17 cellular contexts compared by ENCODE assay signal in the genomic region with DNA sequence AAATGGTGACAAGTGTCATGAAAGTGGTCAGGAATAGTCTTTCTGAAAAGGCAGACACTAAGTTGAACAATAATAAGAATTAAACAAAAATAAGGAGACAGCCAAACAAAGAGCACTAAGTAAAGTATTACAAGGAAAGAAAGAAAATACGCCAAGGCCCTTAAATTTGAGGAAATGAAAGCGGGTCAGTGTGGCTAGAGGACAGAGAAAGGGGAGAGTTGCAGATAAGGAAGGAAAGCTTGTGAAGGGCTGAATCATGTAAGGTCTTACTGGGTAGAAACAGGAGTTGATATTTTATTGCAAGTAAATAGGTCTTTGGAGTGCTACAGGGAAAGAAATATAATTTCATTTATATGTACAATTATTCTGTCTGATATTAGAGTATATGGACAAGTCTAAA.
DNase-seq lines count a peak whose midpoint lies in the region; ATAC-seq and TF ChIP-seq lines count a peak whose summit lies in the region.
"Had no signal": no experiment of that assay in that cellular context is flagged by ENCODE, and none has a peak within 500 bp of the region (broad histone marks: within the 10 kb centered on the region; RNA-seq: fewer than 3 reads in every experiment).

No MANE protein-coding gene starts in this region.

- no peaks in the 10 kb centered on the region for H4K20me1 ChIP-seq in BLaER1 treated with 17β-estradiol and CSF1 and Interleukin-3, amounts not matched to agents 10 nM and 100 nM
- no peaks in the 10 kb centered on the region for H4K20me1 ChIP-seq in KMS-11 (ENCODE audit: insufficient read depth)

- peaks cover 9 to 11% of the 10 kb centered on the region in 2 donors for H3K9me3 Mint-ChIP-seq in activated naive CD4-positive, alpha-beta T cell treated with anti-CD3 and anti-CD28 coated beads, Interleukin-2, amount 50 U/mL, for 72 hours

- H2AFZ ChIP-seq in KMS-11 (ENCODE audit: low read depth) = no peak overlapping the region

- H3K4me1 ChIP-seq in BLaER1 treated with 17β-estradiol and CSF1 and Interleukin-3, amounts not matched to agents 10 nM and 100 nM = peaks cover 43 to 74% (median 65%) of the 10 kb centered on the region in 10 experiments
- peaks cover 27% of the 10 kb centered on the region for H3K4me1 ChIP-seq in KMS-11 (ENCODE audit: low read depth, poor library complexity, severe bottlenecking)
- H3K4me1 ChIP-seq: HAP-1 had no signal

- ATAC-seq in activated naive CD4-positive, alpha-beta T cell treated with anti-CD3 and anti-CD28 coated beads, Interleukin-2, amount 50 U/mL, for 72 hours = no peak
- ATAC-seq in HG02840 (IDR thresholded peaks at IDR 0.05; ENCODE audit: low FRiP score, unreplicated experiment) (no peak), HG03175 (IDR thresholded peaks at IDR 0.05; ENCODE audit: unreplicated experiment) (no peak)

- no peaks in the 10 kb centered on the region for H3K79me2 ChIP-seq in KMS-11 (ENCODE audit: insufficient read depth, low read depth)

- TF ChIP-seq CTCF in KMS-11 (conservative IDR thresholded peaks at IDR 0.05; ENCODE audit: low read depth, low read length) = no peak

- H3K9ac ChIP-seq in BLaER1 treated with 17β-estradiol and CSF1 and Interleukin-3, amounts not matched to agents 10 nM and 100 nM = peak overlapping the region in 10 of 11 experiments; percentile 45 to 76 (median 66); a peak in 18 of 22 replicates
- no peak overlapping the region for H3K9ac ChIP-seq in KMS-11

- H3K36me3 Mint-ChIP-seq in activated naive CD4-positive, alpha-beta T cell treated with anti-CD3 and anti-CD28 coated beads, Interleukin-2, amount 50 U/mL, for 72 hours = no peaks in the 10 kb centered on the region
- H3K36me3 Mint-ChIP-seq: CD4-positive, alpha-beta memory T cell had no signal

- no peaks in the 10 kb centered on the region for H3K27me3 ChIP-seq in BLaER1 treated with 17β-estradiol and CSF1 and Interleukin-3, amounts not matched to agents 10 nM and 100 nM
- H3K27me3 ChIP-seq in KMS-11 (ENCODE audit: insufficient read depth, low read depth) = no peaks in the 10 kb centered on the region

- H3K27ac Mint-ChIP-seq in activated naive CD4-positive, alpha-beta T cell treated with anti-CD3 and anti-CD28 coated beads, Interleukin-2, amount 50 U/mL, for 72 hours = no peak overlapping the region
- H3K27ac Mint-ChIP-seq: CD4-positive, alpha-beta memory T cell had no signal

- peaks cover 6 to 80% (median 47%) of the 10 kb centered on the region in 11 experiments; a peak in 18 of 22 replicates for H3K9me3 ChIP-seq in BLaER1 treated with 17β-estradiol and CSF1 and Interleukin-3, amounts not matched to agents 10 nM and 100 nM (replicated peaks in 1 of 11)
- H3K9me3 ChIP-seq: HAP-1 had no signal

- H3K36me3 ChIP-seq in BLaER1 treated with 17β-estradiol and CSF1 and Interleukin-3, amounts not matched to agents 10 nM and 100 nM = peaks cover 0 to 6% (median 0%) of the 10 kb centered on the region in 11 experiments; a peak in 1 of 22 replicates
- no peaks in the 10 kb centered on the region for H3K36me3 ChIP-seq in KMS-11 (ENCODE audit: insufficient read depth)
- H3K36me3 ChIP-seq: HAP-1 had no signal

- H3K4me3 ChIP-seq in BLaER1 treated with 17β-estradiol and CSF1 and Interleukin-3, amounts not matched to agents 10 nM and 100 nM = no peak overlapping the region; a peak in 2 of 20 replicates
- no peak overlapping the region for H3K4me3 ChIP-seq in KMS-11 (IDR thresholded peaks at IDR 0.05; ENCODE audit: insufficient read depth, low read depth, low read length)
- H3K4me3 ChIP-seq: HAP-1 had no signal

- DNase-seq in NOMO-1 treated with DMSO at 0.1 percent for 48 hours (lab: John Stamatoyannopoulos, UW; ENCODE audit: unreplicated experiment) = peak; percentile 93
- peak; percentile 64 for DNase-seq in SKM-1 treated with dmso at 0.1 percent for 144 hours (lab: John Stamatoyannopoulos, UW; ENCODE audit: unreplicated experiment)
- DNase-seq in NCI-H187 (lab: John Stamatoyannopoulos, UW) = no peak
- DNase-seq in activated naive CD4-positive, alpha-beta T cell treated with anti-CD3 and anti-CD28 coated beads, Interleukin-2, amount 50 U/mL, for 72 hours (ENCODE audit: low spot score in 2 of 2) = no peak
- DNase-seq: CD4-positive, alpha-beta memory T cell; DND-41; GF-D8; NCI-H1417; NCI-H2227 treated with DMSO at 0.1 percent for 48 hours; NCI-H526 treated with DMSO at 0.1 percent for 48 hours; NK-92 treated with Interleukin-12 subunit alpha and Interleukin-12 subunit beta, amount 100 ng/mL, for 24 hours had no signal

- H3K27ac ChIP-seq in BLaER1 treated with 17β-estradiol and CSF1 and Interleukin-3, amounts not matched to agents 10 nM and 100 nM = peak overlapping the region; percentile 83 to 96 (median 91)
- H3K27ac ChIP-seq in KMS-11 = no peak overlapping the region
- H3K27ac ChIP-seq: HL-60 had no signal

- peak overlapping the region; percentile 22 to 71 (median 51); a peak in 20 of 22 replicates for H3K4me2 ChIP-seq in BLaER1 treated with 17β-estradiol and CSF1 and Interleukin-3, amounts not matched to agents 10 nM and 100 nM
- H3K4me2 ChIP-seq in KMS-11 = peak overlapping the region; percentile 13; the same call in 1 of the 2 replicates

Comparison
In these comparisons a context has a peak if more than half of its experiments do, and no peak if none do; other contexts are left out.
1. DNase-seq: peak in NOMO-1 treated with DMSO at 0.1 percent for 48 hours (single experiment) and SKM-1 treated with dmso at 0.1 percent for 144 hours (single experiment); none in NCI-H187 (0 of 2) and activated naive CD4-positive, alpha-beta T cell treated with anti-CD3 and anti-CD28 coated beads, Interleukin-2, amount 50 U/mL, for 72 hours (0 of 2).